In the genomic region with DNA sequence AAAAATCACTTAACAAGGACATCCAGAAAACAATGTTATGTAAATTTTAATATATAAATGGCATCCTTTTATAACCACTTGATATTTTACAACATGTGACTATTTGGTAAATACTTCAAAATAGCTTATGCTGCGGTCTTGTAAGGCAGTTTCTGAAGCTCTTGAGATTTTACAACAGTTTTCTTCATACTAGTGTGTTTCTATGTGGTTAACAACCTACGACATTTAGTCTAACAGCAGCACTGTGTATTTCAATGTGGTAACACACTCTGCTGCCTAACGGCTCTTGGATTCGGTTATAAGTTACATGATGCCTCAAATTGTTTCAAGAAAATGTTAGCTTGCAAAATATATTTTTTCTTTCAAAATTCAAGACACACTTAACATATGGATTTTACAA, we compare ENCODE assay signal across 16 cellular contexts. TPM values are rescaled to one million over a fixed set of nuclear protein-coding genes. Genes with fewer than 3 reads are reported as not detected.
A peak's percentile ranks its signal among the peaks of the same experiment; 100 is the strongest.
DNase-seq lines count a peak whose midpoint lies in the region; ATAC-seq and TF ChIP-seq lines count a peak whose summit lies in the region.
"Had no signal": no experiment of that assay in that cellular context is flagged by ENCODE, and none has a peak within 500 bp of the region (broad histone marks: within the 10 kb centered on the region; RNA-seq: fewer than 3 reads in every experiment).

No MANE protein-coding gene starts in this region.

- H3K27ac ChIP-seq in SK-N-MC (peak overlapping the region; percentile 90), left lung (no peak overlapping the region), upper lobe of right lung (no peak overlapping the region)

- POLR2A ChIA-PET in GM10248 (lab: Yijun Ruan, JAX), result no interaction called here

- ATAC-seq in left lung, result peak; percentile 78
- peak; percentile 37 for ATAC-seq in upper lobe of right lung

- peak overlapping the region; percentile 61 for H3K9ac ChIP-seq in SK-N-MC (ENCODE audit: insufficient read length)

- intact Hi-C loops in left lung (cut with DNase I), result no loop called here
- intact Hi-C loops in upper lobe of right lung (cut with DNase I), result no loop called here

- no peak for TF ChIP-seq CTCF in left lung (IDR thresholded peaks at IDR 0.05)
- TF ChIP-seq CTCF in upper lobe of right lung (IDR thresholded peaks at IDR 0.05), result no peak
- no peak for TF ChIP-seq CTCF in GM10248 (IDR thresholded peaks at IDR 0.05; ENCODE audit: control extremely low read depth, extremely low read depth, low read depth, missing control alignments)

- CTCF ChIA-PET in GM10248 (lab: Yijun Ruan, JAX), result interaction anchor here (1.2 to 7.6 kb wide), 2 partner anchors 12 to 40 kb away, joined by 4 to 89 read pairs; a partner anchor contains a TSS

- peak; percentile 97 for DNase-seq in DMS79 treated with DMSO at 0.1 percent for 48 hours (lab: John Stamatoyannopoulos, UW)
- peak; percentile 91 for DNase-seq in SK-N-MC (ENCODE audit: low read depth, low spot score)
- no peak for DNase-seq in left lung
- no peak for DNase-seq in upper lobe of right lung
- DNase-seq in GM10248 (ENCODE audit: extremely low spot score), result no peak
- no peak for DNase-seq in NCI-H2081 (lab: John Stamatoyannopoulos, UW)
- DNase-seq in NCI-H2171 (lab: John Stamatoyannopoulos, UW), result no peak
- DNase-seq: C1 segment of cervical spinal cord; Calu3; CD4-positive, alpha-beta memory T cell; COR-L47; DMS53; EL; GF-D8; GOT3; HCEC 1CT had no signal

- no peaks in the 10 kb centered on the region for H3K9me3 ChIP-seq in SK-N-MC (ENCODE audit: low read depth, low read length)
- no peaks in the 10 kb centered on the region for H3K9me3 ChIP-seq in left lung
- H3K9me3 ChIP-seq in upper lobe of right lung, result no peaks in the 10 kb centered on the region

- H3K27me3 ChIP-seq in left lung, result no peaks in the 10 kb centered on the region
- H3K27me3 ChIP-seq in upper lobe of right lung, result no peaks in the 10 kb centered on the region

- H3K4me1 ChIP-seq in left lung (no peaks in the 10 kb centered on the region), upper lobe of right lung (no peaks in the 10 kb centered on the region)

- H3K36me3 ChIP-seq in SK-N-MC (ENCODE audit: insufficient read depth, low read length) (peaks cover 35% of the 10 kb centered on the region), left lung (peaks cover 0 to 43% of the 10 kb centered on the region in 2 donors), upper lobe of right lung (peaks cover 24% of the 10 kb centered on the region)

- H3K4me3 ChIP-seq in SK-N-MC (peak overlapping the region; percentile 64), left lung (no peak overlapping the region), upper lobe of right lung (no peak overlapping the region)

RNA-seq across cellular contexts. Expression of a gene that starts 12.9 kb away (rescaled TPM):
- total RNA-seq in left lung, result 1 to 10 TPM; 5.2 to 8.4 TPM
- total RNA-seq in upper lobe of right lung, result 2.3 TPM

Comparison
In these comparisons a context has a peak if more than half of its experiments do, and no peak if none do; other contexts are left out.
1. DNase-seq: peak in DMS79 treated with DMSO at 0.1 percent for 48 hours (single experiment) and SK-N-MC (single experiment); none in left lung (0 of 2), upper lobe of right lung (single experiment), GM10248 (single experiment), NCI-H2081 (0 of 2) and NCI-H2171 (single experiment).